Comparison of ENCODE assay signal across 23 cellular contexts in the genomic region with DNA sequence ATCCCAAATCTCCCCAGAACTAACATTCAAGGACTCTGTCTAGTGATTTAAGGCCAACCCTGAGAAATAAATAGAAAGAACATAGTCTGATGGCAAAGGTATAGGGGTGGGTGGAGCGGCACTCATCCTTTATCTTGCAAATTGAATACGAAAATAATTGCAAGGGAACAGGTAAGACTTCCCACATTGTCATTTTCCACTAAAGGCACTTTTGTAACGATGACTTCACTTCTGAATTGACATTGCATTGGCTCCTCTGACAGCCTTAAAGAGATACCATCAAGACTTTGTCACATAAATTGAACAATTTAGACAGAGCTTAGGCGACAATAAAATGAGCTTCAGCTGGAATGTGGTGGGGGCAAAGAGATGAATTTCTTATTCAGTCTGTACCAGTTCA.
A peak's percentile ranks its signal among the peaks of the same experiment; 100 is the strongest.
DNase-seq lines count a peak whose midpoint lies in the region; FAIRE-seq and TF ChIP-seq lines count a peak whose summit lies in the region.
"Had no signal": no experiment of that assay in that cellular context is flagged by ENCODE, and none has a peak within 500 bp of the region (broad histone marks: within the 10 kb centered on the region; RNA-seq: fewer than 3 reads in every experiment).

No MANE protein-coding gene starts in this region.

- 0 out of 2 replicates have a peak overlapping the region, but pooled peaks have one; percentile 39 for H3K18ac ChIP-seq in H1 (ENCODE audit: extremely low read depth, low read length)

- H3K79me2 ChIP-seq in H1 (ENCODE audit: control insufficient read depth in 1 of 2, insufficient read depth in 2 of 2, low read length in 2 of 2) (no peaks in the 10 kb centered on the region), neural cell (replicated peaks; ENCODE audit: insufficient read depth, low read length) (no peaks in the 10 kb centered on the region)

- H2AFZ ChIP-seq in H1 (ENCODE audit: low read length) (no peak overlapping the region), neural cell (ENCODE audit: low read depth, low read length) (no peak overlapping the region)

- H3K9me2 ChIP-seq in neural cell (ENCODE audit: insufficient read depth, low read length), result no peaks in the 10 kb centered on the region

- H3K4me3 ChIP-seq in adipocyte (ENCODE audit: low read length), result peak overlapping the region; percentile 50
- no peak overlapping the region for H3K4me3 ChIP-seq in H1 (ENCODE audit: extremely low read depth in 1 of 4, insufficient read depth in 2 of 4, low read depth in 3 of 4, low read length in 4 of 4)
- peak overlapping the region; percentile 57 for H3K4me3 ChIP-seq in neural cell (ENCODE audit: low read length)
- H3K4me3 ChIP-seq in suprapubic skin, result no peak overlapping the region
- H3K4me3 ChIP-seq in brain microvascular endothelial cell (ENCODE audit: low read depth, low read length), result no peak overlapping the region
- no peak overlapping the region for H3K4me3 ChIP-seq in ovary
- H3K4me3 ChIP-seq: A549; BLaER1 treated with 17β-estradiol and CSF1 and Interleukin-3, amounts not matched to agents 10 nM and 100 nM; GM12878; GM23248 had no signal

- no peak for DNase-seq in adipocyte (ENCODE audit: low read depth)
- DNase-seq in H1 (ENCODE audit: low read depth in 1 of 2, low spot score in 2 of 2), result no peak
- no peak for DNase-seq in suprapubic skin (ENCODE audit: low spot score in 2 of 2)
- DNase-seq in T-helper 1 cell, result no peak
- DNase-seq in brain microvascular endothelial cell, result no peak
- DNase-seq in ovary, result no peak
- DNase-seq: 8988T; ACHN; AML-193; BE2C; CD8-positive, alpha-beta memory T cell; DMS 273 treated with DMSO at 0.1 percent for 48 hours; DMS79; EL; GDM1; GM23248; H9; HFFc6 had no signal

- POLR2A ChIA-PET in H1 (lab: Charles Lee; ENCODE audit: partially characterized antibody), result interaction anchor here (0.6 kb wide), 1 partner anchor 97 kb away, joined by 3 read pairs; no protein-coding TSS in a partner anchor

- H3K4ac ChIP-seq in H1 (replicated peaks; ENCODE audit: insufficient read length, low read depth, low read length), result no peak overlapping the region

- H4K20me1 ChIP-seq in H1 (replicated peaks in 1 of 2; ENCODE audit: control insufficient read depth in 1 of 2, insufficient read depth in 2 of 2, low read length in 2 of 2), result no peaks in the 10 kb centered on the region
- no peaks in the 10 kb centered on the region for H4K20me1 ChIP-seq in neural cell (ENCODE audit: insufficient read depth)
- H4K20me1 ChIP-seq: BLaER1 treated with 17β-estradiol and CSF1 and Interleukin-3, amounts not matched to agents 10 nM and 100 nM had no signal

- no peak overlapping the region for H2BK12ac ChIP-seq in H1 (ENCODE audit: low read depth, low read length)

- H3K9me3 ChIP-seq in adipocyte (ENCODE audit: control insufficient read depth, low read length) (no peaks in the 10 kb centered on the region), H1 (ENCODE audit: insufficient read depth in 2 of 2, low read depth in 1 of 2, low read length in 1 of 2) (peaks cover 0 to 3% of the 10 kb centered on the region in 2 experiments; a peak in 1 of 4 replicates), neural cell (ENCODE audit: low read length) (no peaks in the 10 kb centered on the region), suprapubic skin (no peaks in the 10 kb centered on the region), ovary (no peaks in the 10 kb centered on the region)
- H3K9me3 ChIP-seq: A549, BE2C had no signal

- TF ChIP-seq RAD21 in H1 (IDR thresholded peaks at IDR 0.05 in 1 of 2, conservative IDR thresholded peaks at IDR 0.05 in 1 of 2; ENCODE audit: low read depth in 2 of 2, low read length in 2 of 2), result no peak
- TF ChIP-seq RAD21 in neural cell (conservative IDR thresholded peaks at IDR 0.05), result peak; percentile 37

- no peak overlapping the region for H3K27ac ChIP-seq in H1 (ENCODE audit: low read depth, low read length)
- H3K27ac ChIP-seq in neural cell (ENCODE audit: low read length), result peak overlapping the region; percentile 89
- peak overlapping the region; percentile 45 for H3K27ac ChIP-seq in suprapubic skin
- no peak overlapping the region for H3K27ac ChIP-seq in brain microvascular endothelial cell
- H3K27ac ChIP-seq in ovary, result no peak overlapping the region
- H3K27ac ChIP-seq: A549; BLaER1 treated with 17β-estradiol and CSF1 and Interleukin-3, amounts not matched to agents 10 nM and 100 nM; GM23248 had no signal

- TF ChIP-seq CTCF in H1 (IDR thresholded peaks at IDR 0.05; ENCODE audit: control extremely low read depth in 1 of 3, insufficient read depth in 1 of 3, low read depth in 1 of 3, low read length in 3 of 3) (no peak), neural cell (IDR thresholded peaks at IDR 0.05; ENCODE audit: poor library complexity, severe bottlenecking) (no peak), suprapubic skin (IDR thresholded peaks at IDR 0.05) (no peak), brain microvascular endothelial cell (IDR thresholded peaks at IDR 0.05; ENCODE audit: low read depth, low read length, missing control alignments) (no peak), ovary (IDR thresholded peaks at IDR 0.05) (no peak)

- in situ Hi-C loops in brain microvascular endothelial cell (cut with HindIII; ENCODE audit: low pct_ligation_motif_present, low sequenced_read_pairs), result no loop called here

- no peak overlapping the region for H3K23ac ChIP-seq in H1 (ENCODE audit: insufficient read length)

- H2BK15ac ChIP-seq in H1 (ENCODE audit: low read length), result no peak overlapping the region

- no peaks in the 10 kb centered on the region for H3K36me3 ChIP-seq in adipocyte (ENCODE audit: control insufficient read depth, insufficient read depth, low read length, severe bottlenecking)
- no peaks in the 10 kb centered on the region for H3K36me3 ChIP-seq in H1 (ENCODE audit: control insufficient read depth in 2 of 4, insufficient read depth in 4 of 4, low read length in 3 of 4)
- no peaks in the 10 kb centered on the region for H3K36me3 ChIP-seq in neural cell (ENCODE audit: insufficient read depth, low read length)
- H3K36me3 ChIP-seq in suprapubic skin, result no peaks in the 10 kb centered on the region
- no peaks in the 10 kb centered on the region for H3K36me3 ChIP-seq in brain microvascular endothelial cell (replicated peaks)
- no peaks in the 10 kb centered on the region for H3K36me3 ChIP-seq in ovary
- H3K36me3 ChIP-seq: BE2C; BLaER1 treated with 17β-estradiol and CSF1 and Interleukin-3, amounts not matched to agents 10 nM and 100 nM had no signal

- no peak overlapping the region for H4K5ac ChIP-seq in H1 (ENCODE audit: insufficient read length, low read depth, low read length)

- H3K9ac ChIP-seq in adipocyte (ENCODE audit: low read length) (peak overlapping the region; percentile 33), H1 (replicated peaks in 1 of 4; ENCODE audit: extremely low read depth in 1 of 4, low read depth in 3 of 4, low read length in 3 of 4) (no peak overlapping the region), neural cell (ENCODE audit: low read length) (peak overlapping the region; percentile 55)
- H3K9ac ChIP-seq: BLaER1 treated with 17β-estradiol and CSF1 and Interleukin-3, amounts not matched to agents 10 nM and 100 nM; GM23248 had no signal

- H3K4me2 ChIP-seq in H1 (ENCODE audit: insufficient read depth in 1 of 2, low read depth in 2 of 2, low read length in 2 of 2) (no peak overlapping the region), neural cell (ENCODE audit: low read length) (peak overlapping the region; percentile 34)
- H3K4me2 ChIP-seq: A549 had no signal

- H2BK20ac ChIP-seq in H1 (ENCODE audit: low read length), result no peak overlapping the region

- no peaks in the 10 kb centered on the region for H3F3A ChIP-seq in neural cell (ENCODE audit: insufficient read depth, low read length, poor library complexity, severe bottlenecking)

- H2BK5ac ChIP-seq in H1 (ENCODE audit: low read depth, low read length), result no peak overlapping the region

- WGBS in H1 (ENCODE audit: extremely low coverage in 1 of 2, insufficient coverage in 1 of 2, insufficient read length in 1 of 2, insufficient replicate concordance in 2 of 2, low coverage in 1 of 2, low lambda C conversion rate in 2 of 2, missing lambda C conversion rate in 1 of 2), 2 experiments, result 85% methylated on average over 4 of the region's 4 CpGs; no CpG with 5 or more reads in 1 of the 2 experiments
- WGBS in suprapubic skin, result 68% methylated on average over 4 of the region's 4 CpGs
- 80 to 85% (median 82%) methylated on average over 4 of the region's 4 CpGs for WGBS in ovary, 3 donors

- intact Hi-C loops in ovary (cut with DNase I), result no loop called here

- H2AK5ac ChIP-seq in H1 (ENCODE audit: low read depth, low read length), result no peak overlapping the region

- TF ChIP-seq POLR2A in H1 (IDR thresholded peaks at IDR 0.05; ENCODE audit: control extremely low read depth in 1 of 2, low read depth in 2 of 2, low read length in 2 of 2) (no peak), suprapubic skin (IDR thresholded peaks at IDR 0.05) (no peak), ovary (IDR thresholded peaks at IDR 0.05) (no peak)

- H4K91ac ChIP-seq in H1 (replicated peaks; ENCODE audit: insufficient read length, low read length), result peak overlapping the region; percentile 49

- no peaks in the 10 kb centered on the region for H3K79me1 ChIP-seq in H1 (ENCODE audit: low read depth, low read length)

- H3K27me3 ChIP-seq in adipocyte (replicated peaks; ENCODE audit: control insufficient read depth, insufficient read depth, low read length), result no peaks in the 10 kb centered on the region
- H3K27me3 ChIP-seq in H1 (replicated peaks in 1 of 4; ENCODE audit: control insufficient read depth in 3 of 4, extremely low read depth in 1 of 4, insufficient read depth in 3 of 4, low read length in 3 of 4), result no peaks in the 10 kb centered on the region
- no peaks in the 10 kb centered on the region for H3K27me3 ChIP-seq in neural cell (ENCODE audit: insufficient read depth, low read depth, low read length)
- H3K27me3 ChIP-seq in suprapubic skin, result no peaks in the 10 kb centered on the region
- no peaks in the 10 kb centered on the region for H3K27me3 ChIP-seq in brain microvascular endothelial cell (replicated peaks)
- no peaks in the 10 kb centered on the region for H3K27me3 ChIP-seq in ovary
- H3K27me3 ChIP-seq: BE2C; BLaER1 treated with 17β-estradiol and CSF1 and Interleukin-3, amounts not matched to agents 10 nM and 100 nM had no signal

- no peak for TF ChIP-seq EP300 in H1 (IDR thresholded peaks at IDR 0.05; ENCODE audit: borderline replicate concordance in 1 of 2, low read depth in 2 of 2, low read length in 2 of 2)
- peak; percentile 98 for TF ChIP-seq EP300 in neural cell (conservative IDR thresholded peaks at IDR 0.05; ENCODE audit: poor library complexity, severe bottlenecking)
- TF ChIP-seq EP300 in suprapubic skin (IDR thresholded peaks at IDR 0.05), result no peak
- no peak for TF ChIP-seq EP300 in ovary (IDR thresholded peaks at IDR 0.05)

- H3K14ac ChIP-seq in H1 (ENCODE audit: insufficient read length), result no peak overlapping the region

- H3K23me2 ChIP-seq in H1 (ENCODE audit: low read depth, low read length), result no peaks in the 10 kb centered on the region

- H3K4me1 ChIP-seq in adipocyte (ENCODE audit: control insufficient read depth, insufficient read depth, low read length), result peaks cover 46% of the 10 kb centered on the region
- peaks cover 0 to 13% (median 6%) of the 10 kb centered on the region in 4 experiments; a peak in 4 of 7 replicates for H3K4me1 ChIP-seq in H1 (replicated peaks in 1 of 4; ENCODE audit: control insufficient read depth in 3 of 4, insufficient read depth in 4 of 4, low read length in 3 of 4)
- no peaks in the 10 kb centered on the region for H3K4me1 ChIP-seq in suprapubic skin
- no peaks in the 10 kb centered on the region for H3K4me1 ChIP-seq in ovary (ENCODE audit: insufficient read depth)
- H3K4me1 ChIP-seq: A549, BE2C had no signal

- H2BK120ac ChIP-seq in H1 (replicated peaks; ENCODE audit: low read depth, low read length), result no peak overlapping the region

- no peak overlapping the region for H3K56ac ChIP-seq in H1 (replicated peaks; ENCODE audit: insufficient read length, low read depth, low read length)

- FAIRE-seq in H1 (lab: Jason Lieb, UNC), result no peak
- FAIRE-seq: A549, GM12878, GM19239 had no signal

- CTCF ChIA-PET in H1 (lab: Charles Lee; ENCODE audit: partially characterized antibody), result interaction anchor here (0.7 to 1.9 kb wide), 9 partner anchors 12 to 208 kb away, joined by 3 to 5 read pairs (median 3); no protein-coding TSS in a partner anchor

- no peak overlapping the region for H4K8ac ChIP-seq in H1 (ENCODE audit: extremely low read depth, insufficient read depth, low read length)

Comparison
In these comparisons a context has a peak if more than half of its experiments do, and no peak if none do; other contexts are left out.
1. H3K4me3 ChIP-seq: peak in adipocyte (single experiment) and neural cell (single experiment); none in H1 (0 of 4), suprapubic skin (single experiment), brain microvascular endothelial cell (single experiment) and ovary (single experiment).
2. H3K9ac ChIP-seq: peak in adipocyte (single experiment) and neural cell (single experiment); none in H1 (0 of 4).
3. H3K27ac ChIP-seq: peak in neural cell (single experiment) and suprapubic skin (single experiment); none in H1 (single experiment), brain microvascular endothelial cell (single experiment) and ovary (0 of 2).